In the genomic region with DNA sequence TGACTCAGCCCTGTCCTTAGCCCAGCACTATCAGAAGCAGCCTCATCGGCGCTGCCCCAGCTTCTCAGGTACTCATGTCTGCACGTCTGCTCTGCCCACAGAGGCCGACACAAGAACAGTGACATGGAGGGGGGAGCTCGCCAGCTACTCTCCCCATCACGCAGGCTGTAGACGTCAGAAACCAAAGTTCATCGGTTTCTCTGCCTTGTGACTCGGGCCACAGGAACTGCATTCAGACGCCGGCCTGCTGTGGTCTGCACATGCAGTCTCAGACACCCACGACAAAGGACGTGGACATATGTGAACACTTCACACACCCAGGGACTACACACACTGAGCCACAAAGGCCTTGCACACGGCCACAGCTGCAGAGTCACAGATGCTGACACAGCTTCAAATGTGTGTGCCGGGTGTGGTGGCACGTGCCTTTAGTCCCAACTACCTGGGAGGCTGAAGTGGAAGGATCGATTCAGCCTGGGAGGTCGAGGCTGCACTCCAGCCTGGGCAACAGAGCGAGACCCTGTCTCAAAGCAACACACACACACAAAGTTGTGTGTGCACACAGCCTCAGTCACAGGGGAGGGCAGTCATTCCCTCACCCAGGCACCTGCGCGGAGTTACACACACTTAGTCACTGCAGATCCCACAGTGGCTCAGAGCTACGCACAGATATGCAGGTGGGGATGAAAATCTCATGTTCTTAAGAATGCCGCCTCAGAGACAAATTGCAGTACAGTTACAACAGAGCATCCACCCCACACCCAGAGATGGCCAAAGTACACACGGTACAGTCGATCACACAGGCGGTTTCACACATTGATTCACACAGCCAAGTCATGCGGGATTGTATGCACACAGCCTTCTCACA, we compare ENCODE assay signal across 8 cellular contexts. TPM values are rescaled to one million over a fixed set of nuclear protein-coding genes. Genes with fewer than 3 reads are reported as not detected.
DNase-seq lines count a peak whose midpoint lies in the region; ATAC-seq and TF ChIP-seq lines count a peak whose summit lies in the region.

No MANE protein-coding gene starts in this region.

- no peaks in the 10 kb centered on the region for H3K27me3 ChIP-seq in adipocyte (replicated peaks; ENCODE audit: control insufficient read depth, insufficient read depth, low read length)
- no peaks in the 10 kb centered on the region for H3K27me3 ChIP-seq in iPS-20b (ENCODE audit: insufficient read depth, low read length)

- H3K36me3 ChIP-seq in adipocyte (ENCODE audit: control insufficient read depth, insufficient read depth, low read length, severe bottlenecking) (no peaks in the 10 kb centered on the region), iPS-20b (ENCODE audit: insufficient read depth, low read depth, low read length) (no peaks in the 10 kb centered on the region)

- H3K4me1 ChIP-seq in adipocyte (ENCODE audit: control insufficient read depth, insufficient read depth, low read length) (peaks cover 43% of the 10 kb centered on the region), iPS-20b (ENCODE audit: insufficient read depth, low read length) (peaks cover 25% of the 10 kb centered on the region; the same call in 1 of the 2 replicates)

- peak overlapping the region; percentile 88 for H3K9ac ChIP-seq in adipocyte (ENCODE audit: low read length)
- H3K9ac ChIP-seq in iPS-20b (ENCODE audit: low read depth, low read length), result peak overlapping the region; percentile 90; the same call in 1 of the 2 replicates

- H3K36me3 Mint-ChIP-seq in CD14-positive monocyte, result peaks cover 13 to 28% of the 10 kb centered on the region in 2 donors

- peaks cover 0 to 3% (median 2%) of the 10 kb centered on the region in 3 donors for H3K27me3 Mint-ChIP-seq in CD14-positive monocyte (ENCODE audit: low read depth in 3 of 3)

- peak overlapping the region; percentile 71 to 92 for H3K4me3 Mint-ChIP-seq in CD14-positive monocyte

- H3K4me1 Mint-ChIP-seq in CD14-positive monocyte, result peaks cover 65% of the 10 kb centered on the region

- intact Hi-C loops in CD14-positive monocyte (cut with micrococcal nuclease), result loop anchor here in 1 of 2 donors (1.0 to 5.0 kb wide), 2 partner anchors 9 to 719 kb away; no protein-coding TSS in a partner anchor

- peak; percentile 26 for ATAC-seq in HG02798 (IDR thresholded peaks at IDR 0.05; ENCODE audit: poor library complexity, unreplicated experiment)
- ATAC-seq in HG02884 (IDR thresholded peaks at IDR 0.05; ENCODE audit: unreplicated experiment), result no peak

- H3K27ac Mint-ChIP-seq in CD14-positive monocyte, result peak overlapping the region; percentile 98 to 100 (median 100)

- H3K9me3 Mint-ChIP-seq in CD14-positive monocyte, result peaks cover 0 to 1% (median 0%) of the 10 kb centered on the region in 7 donors

- peak; percentile 85 for DNase-seq in CD14-positive monocyte (ENCODE audit: low spot score)
- peak; percentile 98 for DNase-seq in SW480 (ENCODE audit: low spot score)
- DNase-seq in adipocyte (ENCODE audit: low read depth), result peak; percentile 44
- peak; percentile 61 to 75 for DNase-seq in stimulated activated CD4-positive, alpha-beta T cell treated with anti-CD3 and anti-CD28 coated beads, Interleukin-15, amount 100 ng/mL, for 1 hour (ENCODE audit: low read depth in 1 of 2, low spot score in 1 of 2)
- DNase-seq in GM03348 (ENCODE audit: low spot score), result no peak

- peak overlapping the region; percentile 43 for H3K27ac ChIP-seq in iPS-20b (ENCODE audit: low read length)

- no peak for TF ChIP-seq CTCF in CD14-positive monocyte (IDR thresholded peaks at IDR 0.05)

- H3K4me3 ChIP-seq in adipocyte (ENCODE audit: low read length) (peak overlapping the region; percentile 76), iPS-20b (ENCODE audit: low read length) (peak overlapping the region; percentile 66)

- H3K9me3 ChIP-seq in adipocyte (ENCODE audit: control insufficient read depth, low read length) (no peaks in the 10 kb centered on the region), iPS-20b (ENCODE audit: insufficient read depth, low read depth, low read length) (no peaks in the 10 kb centered on the region)

RNA-seq across cellular contexts. Expression of gene ZFP36, which starts 4.9 kb away (rescaled TPM):
- 100 to 1,000 TPM; 473 to 632 TPM for polyA plus RNA-seq in CD14-positive monocyte

RNA-seq across cellular contexts. Expression of gene MED29, which starts 10.6 kb away (rescaled TPM):
- polyA plus RNA-seq in CD14-positive monocyte, result 10 to 100 TPM; 37.0 to 38.2 TPM

RNA-seq across cellular contexts. Expression of gene PLEKHG2, which starts 10.7 kb away (rescaled TPM):
- 1 to 10 TPM in 1 of 2 donors, under 1 TPM in 1; 0.73 to 1.2 TPM for polyA plus RNA-seq in CD14-positive monocyte

RNA-seq across cellular contexts. Expression of gene PAF1, which starts 10.9 kb away (rescaled TPM):
- 10 to 100 TPM; 22.7 to 25.2 TPM for polyA plus RNA-seq in CD14-positive monocyte

RNA-seq across cellular contexts. Expression of gene RPS16, which starts 34.0 kb away (rescaled TPM):
- 1,000 to 10,000 TPM in 1 of 2 donors, 100 to 1,000 TPM in 1; 689 to 1,038 TPM for polyA plus RNA-seq in CD14-positive monocyte
